Comparison of ENCODE assay signal across 9 cellular contexts in genomic region chr20:17559338-17559737, GRCh38. TPM values are rescaled to one million over a fixed set of nuclear protein-coding genes. Genes with fewer than 3 reads are reported as not detected.
DNase-seq lines count a peak whose midpoint lies in the region; ATAC-seq and TF ChIP-seq lines count a peak whose summit lies in the region.
"Had no signal": no experiment of that assay in that cellular context is flagged by ENCODE, and none has a peak within 500 bp of the region (broad histone marks: within the 10 kb centered on the region; RNA-seq: fewer than 3 reads in every experiment).

No MANE protein-coding gene starts in this region.

- H3K27me3 ChIP-seq in colonic mucosa = no peaks in the 10 kb centered on the region
- H3K27me3 ChIP-seq in muscle layer of duodenum (ENCODE audit: low read depth, low read length) = no peaks in the 10 kb centered on the region
- no peaks in the 10 kb centered on the region for H3K27me3 ChIP-seq in upper lobe of right lung

- DNase-seq in activated T-cell treated with anti-CD3 and anti-CD28 coated beads, Interleukin-2, amount 50 U/mL, for 24 hours = no peak
- no peak for DNase-seq in activated T-cell treated with anti-CD3 and anti-CD28 coated beads, Interleukin-2, amount 50 U/mL, for 72 hours
- no peak for DNase-seq in colonic mucosa
- no peak for DNase-seq in upper lobe of right lung
- DNase-seq in G401 (ENCODE audit: low spot score) = no peak
- DNase-seq in amniotic stem cell (lab: John Stamatoyannopoulos, UW) = no peak
- no peak for DNase-seq in effector CD8-positive, alpha-beta T cell (lab: John Stamatoyannopoulos, UW)
- DNase-seq: stimulated activated naive B cell treated with anti-CD40 and anti-IgM and Interleukin-4, amounts not matched to agents 10 μg/mL and 1 μg/mL and 100 μg/mL, for 72 hours had no signal

- peak overlapping the region; percentile 96 for H3K27ac Mint-ChIP-seq in activated T-cell treated with anti-CD3 and anti-CD28 coated beads, Interleukin-2, amount 50 U/mL, for 24 hours
- no peak overlapping the region for H3K27ac Mint-ChIP-seq in activated T-cell treated with anti-CD3 and anti-CD28 coated beads, Interleukin-2, amount 50 U/mL, for 72 hours
- H3K27ac Mint-ChIP-seq: stimulated activated naive B cell treated with anti-CD40 and anti-IgM and Interleukin-4, amounts not matched to agents 10 μg/mL and 1 μg/mL and 100 μg/mL, for 72 hours had no signal

- H3K36me3 ChIP-seq in colonic mucosa (no peaks in the 10 kb centered on the region), muscle layer of duodenum (ENCODE audit: control insufficient read depth in 1 of 2, insufficient read depth in 2 of 2, low read length in 2 of 2) (peaks cover 0 to 13% of the 10 kb centered on the region in 2 donors), upper lobe of right lung (no peaks in the 10 kb centered on the region)

- in situ Hi-C loops in G401 (cut with HindIII; ENCODE audit: low sequenced_read_pairs) = no loop called here

- peak overlapping the region; percentile 78 for H3K27ac ChIP-seq in colonic mucosa
- peak overlapping the region; percentile 96 for H3K27ac ChIP-seq in muscle layer of duodenum (ENCODE audit: low read length)
- peak overlapping the region; percentile 96 for H3K27ac ChIP-seq in upper lobe of right lung

- H3K9me3 ChIP-seq in colonic mucosa = no peaks in the 10 kb centered on the region
- no peaks in the 10 kb centered on the region for H3K9me3 ChIP-seq in muscle layer of duodenum (ENCODE audit: control insufficient read depth in 1 of 2, low read length in 2 of 2)
- H3K9me3 ChIP-seq in upper lobe of right lung = no peaks in the 10 kb centered on the region

- no peak for TF ChIP-seq CTCF in colonic mucosa (IDR thresholded peaks at IDR 0.05)
- no peak for TF ChIP-seq CTCF in upper lobe of right lung (IDR thresholded peaks at IDR 0.05)

- no peak overlapping the region for H3K9ac ChIP-seq in colonic mucosa (ENCODE audit: low read depth in 2 of 2, low read length in 2 of 2)

- H3K36me3 Mint-ChIP-seq in activated T-cell treated with anti-CD3 and anti-CD28 coated beads, Interleukin-2, amount 50 U/mL, for 24 hours (ENCODE audit: low read depth) = no peaks in the 10 kb centered on the region
- H3K36me3 Mint-ChIP-seq in activated T-cell treated with anti-CD3 and anti-CD28 coated beads, Interleukin-2, amount 50 U/mL, for 72 hours (ENCODE audit: insufficient read depth in 2 of 2) = no peaks in the 10 kb centered on the region
- H3K36me3 Mint-ChIP-seq: stimulated activated naive B cell treated with anti-CD40 and anti-IgM and Interleukin-4, amounts not matched to agents 10 μg/mL and 1 μg/mL and 100 μg/mL, for 72 hours had no signal

- H3K27me3 Mint-ChIP-seq in activated T-cell treated with anti-CD3 and anti-CD28 coated beads, Interleukin-2, amount 50 U/mL, for 24 hours = no peaks in the 10 kb centered on the region
- no peaks in the 10 kb centered on the region for H3K27me3 Mint-ChIP-seq in activated T-cell treated with anti-CD3 and anti-CD28 coated beads, Interleukin-2, amount 50 U/mL, for 72 hours (ENCODE audit: low read depth)

- peaks cover 11% of the 10 kb centered on the region for H3K4me1 ChIP-seq in colonic mucosa
- peaks cover 24 to 32% of the 10 kb centered on the region in 2 donors for H3K4me1 ChIP-seq in muscle layer of duodenum (ENCODE audit: control insufficient read depth in 1 of 2, insufficient read depth in 2 of 2, low read length in 2 of 2)
- peaks cover 30% of the 10 kb centered on the region for H3K4me1 ChIP-seq in upper lobe of right lung

- no peak for ATAC-seq in activated T-cell treated with anti-CD3 and anti-CD28 coated beads, Interleukin-2, amount 50 U/mL, for 72 hours (replicated peaks in 1 of 2)
- peak; percentile 77 for ATAC-seq in upper lobe of right lung

- intact Hi-C loops in colonic mucosa (cut with DNase I) (no loop called here), upper lobe of right lung (cut with DNase I) (no loop called here)

- H3K4me3 ChIP-seq in colonic mucosa (no peak overlapping the region), muscle layer of duodenum (ENCODE audit: low read depth in 1 of 2, low read length in 2 of 2) (no peak overlapping the region), upper lobe of right lung (no peak overlapping the region)

- peaks cover 42% of the 10 kb centered on the region for H3K4me1 Mint-ChIP-seq in activated T-cell treated with anti-CD3 and anti-CD28 coated beads, Interleukin-2, amount 50 U/mL, for 24 hours (ENCODE audit: low read depth)
- H3K4me1 Mint-ChIP-seq in activated T-cell treated with anti-CD3 and anti-CD28 coated beads, Interleukin-2, amount 50 U/mL, for 72 hours (ENCODE audit: low read depth) = peaks cover 34% of the 10 kb centered on the region
- H3K4me1 Mint-ChIP-seq: stimulated activated naive B cell treated with anti-CD40 and anti-IgM and Interleukin-4, amounts not matched to agents 10 μg/mL and 1 μg/mL and 100 μg/mL, for 72 hours had no signal

- H3K4me3 Mint-ChIP-seq in activated T-cell treated with anti-CD3 and anti-CD28 coated beads, Interleukin-2, amount 50 U/mL, for 24 hours = no peak overlapping the region
- H3K4me3 Mint-ChIP-seq in activated T-cell treated with anti-CD3 and anti-CD28 coated beads, Interleukin-2, amount 50 U/mL, for 72 hours = no peak overlapping the region
- H3K4me3 Mint-ChIP-seq: stimulated activated naive B cell treated with anti-CD40 and anti-IgM and Interleukin-4, amounts not matched to agents 10 μg/mL and 1 μg/mL and 100 μg/mL, for 72 hours had no signal

- no peaks in the 10 kb centered on the region for H3K9me3 Mint-ChIP-seq in activated T-cell treated with anti-CD3 and anti-CD28 coated beads, Interleukin-2, amount 50 U/mL, for 24 hours
- no peaks in the 10 kb centered on the region for H3K9me3 Mint-ChIP-seq in activated T-cell treated with anti-CD3 and anti-CD28 coated beads, Interleukin-2, amount 50 U/mL, for 72 hours
- H3K9me3 Mint-ChIP-seq: stimulated activated naive B cell treated with anti-CD40 and anti-IgM and Interleukin-4, amounts not matched to agents 10 μg/mL and 1 μg/mL and 100 μg/mL, for 72 hours had no signal

RNA-seq across cellular contexts. Expression of gene DSTN, which starts 10.5 kb away (rescaled TPM):
- total RNA-seq in activated T-cell treated with anti-CD3 and anti-CD28 coated beads, Interleukin-2, amount 50 U/mL, for 72 hours = 10 to 100 TPM; 62.8 to 70.4 TPM
- total RNA-seq in colonic mucosa (100 to 1,000 TPM; 247 to 437 TPM), upper lobe of right lung (463 TPM)
- 305 and 378 TPM in 2 replicates for total RNA-seq in G401 (2014; rRNA removed; shearing (Covaris generic))

RNA-seq across cellular contexts. Expression of gene BFSP1, which starts 28.2 kb away (rescaled TPM):
- total RNA-seq in activated T-cell treated with anti-CD3 and anti-CD28 coated beads, Interleukin-2, amount 50 U/mL, for 72 hours = 1 to 10 TPM in 1 of 2 donors, under 1 TPM in 1; 0.23 to 1.2 TPM
- under 1 TPM; 0.50 to 0.59 TPM for total RNA-seq in colonic mucosa
- 2.7 TPM for total RNA-seq in upper lobe of right lung
- total RNA-seq in G401 (2014; rRNA removed; shearing (Covaris generic)) = 0.98 and 2.3 TPM in 2 replicates
